In the genomic region with DNA sequence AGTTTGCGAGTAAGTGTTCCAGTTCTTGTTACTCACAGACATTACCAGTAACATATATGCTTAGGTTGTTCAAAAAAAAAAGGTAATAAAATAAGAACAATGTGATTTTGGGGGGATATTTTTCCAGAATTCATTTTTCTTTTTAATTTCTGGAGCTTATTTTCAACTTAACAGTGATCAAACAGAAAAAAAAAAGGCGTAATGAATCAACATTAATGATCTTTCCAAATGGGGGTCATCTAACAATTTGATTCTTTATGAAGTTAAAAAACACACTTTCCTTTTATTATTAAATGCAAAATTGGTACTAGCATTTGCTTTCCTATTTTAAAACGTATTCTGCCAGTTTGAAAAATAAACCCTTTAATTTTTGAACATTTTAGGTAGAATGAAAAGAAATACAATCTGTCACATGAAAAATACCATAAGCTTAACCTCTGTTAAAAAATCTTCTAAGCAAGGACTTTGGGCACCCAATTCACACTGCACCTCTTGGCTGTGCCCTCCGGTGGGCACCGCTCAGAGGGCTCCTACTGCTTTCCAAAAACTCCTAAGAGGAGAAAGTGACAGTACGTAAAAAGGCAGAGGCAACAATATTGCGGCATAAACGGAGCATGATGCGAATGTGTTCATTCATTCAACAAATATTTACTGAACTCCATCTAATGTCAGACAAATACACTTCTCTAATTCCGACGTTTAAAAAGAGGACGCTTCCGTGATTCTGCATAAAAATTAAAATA, we compare ENCODE assay signal across 2 cellular contexts.
A peak's percentile ranks its signal among the peaks of the same experiment; 100 is the strongest.
TF ChIP-seq lines count a peak whose summit lies in the region.

No MANE protein-coding gene starts in this region.

TF ChIP-seq in HepG2, 621 proteins besides CTCF, POLR2A, EP300 and RAD21:
- TF ChIP-seq RXRA (CRISPR knock-in tag; IDR thresholded peaks at IDR 0.05) (no peak), CBX2 (IDR thresholded peaks at IDR 0.05; ENCODE audit: low read depth, low read length) (0 out of 2 replicates have a peak, but pooled peaks have one; percentile 65), CBX2 (CRISPR knock-in tag; IDR thresholded peaks at IDR 0.05; ENCODE audit: low read depth) (no peak), GPN1 (CRISPR knock-in tag; IDR thresholded peaks at IDR 0.05; ENCODE audit: borderline replicate concordance) (no peak)
TF ChIP-seq in HepG2: peak in this region for 1.

TF ChIP-seq in K562, 482 proteins besides CTCF, POLR2A, EP300 and RAD21:
- TF ChIP-seq CBX8 (IDR thresholded peaks at IDR 0.05; ENCODE audit: borderline replicate concordance, extremely low read depth, low read depth, low read length, poor library complexity, severe bottlenecking) (peak; percentile 74), NCOA4 (IDR thresholded peaks at IDR 0.05; ENCODE audit: partially characterized antibody) (no peak), CBX2 (IDR thresholded peaks at IDR 0.05; ENCODE audit: insufficient read depth, low read length, poor library complexity, severe bottlenecking) (peak; percentile 22), EZH2 (IDR thresholded peaks at IDR 0.05; ENCODE audit: borderline replicate concordance, low read depth, low read length) (0 out of 2 replicates have a peak, but pooled peaks have one; percentile 51)
- TF ChIP-seq, protein P1, sequence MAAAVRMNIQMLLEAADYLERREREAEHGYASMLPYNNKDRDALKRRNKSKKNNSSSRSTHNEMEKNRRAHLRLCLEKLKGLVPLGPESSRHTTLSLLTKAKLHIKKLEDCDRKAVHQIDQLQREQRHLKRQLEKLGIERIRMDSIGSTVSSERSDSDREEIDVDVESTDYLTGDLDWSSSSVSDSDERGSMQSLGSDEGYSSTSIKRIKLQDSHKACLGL (CRISPR knock-in tag; IDR thresholded peaks at IDR 0.05; ENCODE audit: borderline replicate concordance, poor library complexity, severe bottlenecking): no peak
